In genomic region chr13:113768018-113768905, GRCh38 we compare ENCODE assay signal across 16 cellular contexts. TPM values are rescaled to one million over a fixed set of nuclear protein-coding genes. Genes with fewer than 3 reads are reported as not detected.
DNase-seq lines count a peak whose midpoint lies in the region; ATAC-seq and TF ChIP-seq lines count a peak whose summit lies in the region.
"Had no signal": no experiment of that assay in that cellular context is flagged by ENCODE, and none has a peak within 500 bp of the region (broad histone marks: within the 10 kb centered on the region; RNA-seq: fewer than 3 reads in every experiment).

No MANE protein-coding gene starts in this region.

- peak overlapping the region; percentile 0 for H3K9ac ChIP-seq in neuronal stem cell (ENCODE audit: low read depth, low read length, poor library complexity)
- H3K9ac ChIP-seq: GM23248 had no signal

- peak; percentile 50 for DNase-seq in activated effector memory CD4-positive, alpha-beta T cell treated with anti-CD3 and anti-CD28 coated beads, Interleukin-2, amount 50 U/mL, for 16 hours
- no peak for DNase-seq in activated effector memory CD4-positive, alpha-beta T cell treated with Interleukin-2 at 50 U/mL for 16 hours
- DNase-seq in WTC11 (ENCODE audit: low spot score): no peak
- DNase-seq in neuronal stem cell (ENCODE audit: low spot score): no peak
- DNase-seq in spleen: peak; percentile 48
- DNase-seq in coronary artery (ENCODE audit: low spot score): no peak
- no peak for DNase-seq in CD4-positive, alpha-beta T cell
- DNase-seq in GM19240 (ENCODE audit: insufficient read length, low spot score): no peak
- DNase-seq: 8988T; AML-193; C1 segment of cervical spinal cord; CD4-positive, alpha-beta memory T cell; DMS79; GM23248 had no signal

- peaks cover 2% of the 10 kb centered on the region for H3K79me1 ChIP-seq in neuronal stem cell (ENCODE audit: low read depth, low read length)

- 0 out of 2 replicates have a peak overlapping the region, but pooled peaks have one; percentile 36 for H3K27ac Mint-ChIP-seq in WTC11
- H3K27ac Mint-ChIP-seq in CD4-positive, alpha-beta T cell: no peak overlapping the region
- H3K27ac Mint-ChIP-seq: CD4-positive, alpha-beta memory T cell had no signal

- no peak overlapping the region for H3K4me3 ChIP-seq in neuronal stem cell (ENCODE audit: low read length in 2 of 2)
- no peak overlapping the region for H3K4me3 ChIP-seq in spleen
- H3K4me3 ChIP-seq in coronary artery: no peak overlapping the region
- H3K4me3 ChIP-seq: GM12878, GM23248 had no signal

- no peaks in the 10 kb centered on the region for H3K27me3 Mint-ChIP-seq in WTC11 (ENCODE audit: low read depth)
- H3K27me3 Mint-ChIP-seq in CD4-positive, alpha-beta T cell: peaks cover 24% of the 10 kb centered on the region

- no peak overlapping the region for H3K4me2 ChIP-seq in neuronal stem cell (ENCODE audit: insufficient read depth, low read length, poor library complexity, severe bottlenecking)

- no peak overlapping the region for H4K91ac ChIP-seq in neuronal stem cell (ENCODE audit: low read depth, low read length, poor library complexity)

- H3K4me3 Mint-ChIP-seq in WTC11: no peak overlapping the region
- H3K4me3 Mint-ChIP-seq in CD4-positive, alpha-beta T cell: no peak overlapping the region
- H3K4me3 Mint-ChIP-seq: CD4-positive, alpha-beta memory T cell had no signal

- H3K27me3 ChIP-seq in neuronal stem cell (ENCODE audit: control insufficient read depth in 3 of 3, insufficient read depth in 3 of 3, low read depth in 1 of 3, low read length in 3 of 3) (peaks cover 0 to 13% (median 0%) of the 10 kb centered on the region in 3 experiments), spleen (replicated peaks in 1 of 7) (peaks cover 0 to 20% (median 0%) of the 10 kb centered on the region in 7 donors)
- no peaks in the 10 kb centered on the region for H3K27me3 ChIP-seq in CD4-positive, alpha-beta T cell (ENCODE audit: control insufficient read depth, insufficient read depth, low read length)

- no peak overlapping the region for H2BK120ac ChIP-seq in neuronal stem cell (ENCODE audit: low read depth, low read length)

- no peak overlapping the region for H2BK5ac ChIP-seq in neuronal stem cell (ENCODE audit: low read length)

- no peak overlapping the region for H3K27ac ChIP-seq in neuronal stem cell (replicated peaks; ENCODE audit: low read length)
- no peak overlapping the region for H3K27ac ChIP-seq in spleen
- H3K27ac ChIP-seq in coronary artery: no peak overlapping the region
- H3K27ac ChIP-seq in CD4-positive, alpha-beta T cell (ENCODE audit: low read depth, low read length): no peak overlapping the region
- H3K27ac ChIP-seq: GM23248 had no signal

- no peak overlapping the region for H4K8ac ChIP-seq in neuronal stem cell (ENCODE audit: low read depth, low read length)

- H2AK5ac ChIP-seq in neuronal stem cell (ENCODE audit: low read depth, low read length): no peak overlapping the region

- no peak overlapping the region for H2BK12ac ChIP-seq in neuronal stem cell (ENCODE audit: low read length)

- TF ChIP-seq POLR2A in spleen (IDR thresholded peaks at IDR 0.05): no peak

- no CpG with 5 or more reads among the region's 28 CpGs for WGBS in neuronal stem cell (ENCODE audit: extremely low coverage in 2 of 2, insufficient read length in 2 of 2, insufficient replicate concordance in 1 of 2), 2 donors
- 91 to 94% (median 93%) methylated on average over 20 to 28 of the region's 28 CpGs for WGBS in spleen, 5 donors

- POLR2A ChIA-PET in WTC11 (lab: Charles Lee): no interaction called here
- POLR2A ChIA-PET in CD4-positive, alpha-beta T cell (lab: Charles Lee): no interaction called here

- TF ChIP-seq CTCF in WTC11 (IDR thresholded peaks at IDR 0.05) (no peak), spleen (IDR thresholded peaks at IDR 0.05 in 8 of 11, conservative IDR thresholded peaks at IDR 0.05 in 3 of 11) (no peak), coronary artery (IDR thresholded peaks at IDR 0.05) (no peak)
- no peak for TF ChIP-seq CTCF in CD4-positive, alpha-beta T cell (IDR thresholded peaks at IDR 0.05)

- H3K18ac ChIP-seq in neuronal stem cell (ENCODE audit: low read length): peak overlapping the region; percentile 40

- H2AFZ ChIP-seq in neuronal stem cell (ENCODE audit: low read length): no peak overlapping the region
- H2AFZ ChIP-seq: GM23248 had no signal

- H3K4me1 Mint-ChIP-seq in WTC11: peaks cover 15% of the 10 kb centered on the region
- H3K4me1 Mint-ChIP-seq in CD4-positive, alpha-beta T cell (ENCODE audit: low read depth): no peaks in the 10 kb centered on the region

- H3K4me1 ChIP-seq in neuronal stem cell (ENCODE audit: control insufficient read depth in 2 of 2, insufficient read depth in 1 of 2, low read depth in 1 of 2, low read length in 2 of 2): no peaks in the 10 kb centered on the region
- H3K4me1 ChIP-seq in spleen: peaks cover 0 to 3% (median 0%) of the 10 kb centered on the region in 6 donors

- H3K14ac ChIP-seq in neuronal stem cell (ENCODE audit: low read length): no peak overlapping the region

- CTCF ChIA-PET in WTC11 (lab: Charles Lee): no interaction called here
- CTCF ChIA-PET in CD4-positive, alpha-beta T cell (lab: Charles Lee): no interaction called here

- no peak overlapping the region for H2BK15ac ChIP-seq in neuronal stem cell (ENCODE audit: low read length)

- no peaks in the 10 kb centered on the region for H3K36me3 ChIP-seq in neuronal stem cell (replicated peaks in 1 of 2; ENCODE audit: control insufficient read depth in 2 of 2, insufficient read depth in 2 of 2, low read length in 2 of 2)
- peaks cover 0 to 26% (median 0%) of the 10 kb centered on the region in 6 donors for H3K36me3 ChIP-seq in spleen

- intact Hi-C loops in spleen (cut with DNase I; ENCODE audit: low total_unique reads): no loop called here
- intact Hi-C loops in CD4-positive, alpha-beta T cell (cut with DNase I, micrococcal nuclease): no loop called here

- no peak for ATAC-seq in WTC11
- no peak for ATAC-seq in CD4-positive, alpha-beta T cell (ENCODE audit: poor library complexity)
- ATAC-seq: GM12878 had no signal

- H3K9me3 Mint-ChIP-seq in WTC11: peaks cover 10% of the 10 kb centered on the region
- peaks cover 2% of the 10 kb centered on the region for H3K9me3 Mint-ChIP-seq in CD4-positive, alpha-beta T cell

- H3K23ac ChIP-seq in neuronal stem cell (ENCODE audit: low read depth, low read length, poor library complexity): peak overlapping the region; percentile 77

- H3K9me3 ChIP-seq in neuronal stem cell (replicated peaks in 1 of 2; ENCODE audit: control insufficient read depth in 2 of 2, insufficient read depth in 1 of 2, low read depth in 1 of 2, low read length in 2 of 2): peaks cover 0 to 4% of the 10 kb centered on the region in 2 donors
- H3K9me3 ChIP-seq in spleen: peaks cover 0 to 10% (median 0%) of the 10 kb centered on the region in 8 donors
- H3K9me3 ChIP-seq in CD4-positive, alpha-beta T cell (ENCODE audit: control insufficient read depth, low read length): no peaks in the 10 kb centered on the region

- H3K36me3 Mint-ChIP-seq in WTC11: no peaks in the 10 kb centered on the region; the same call in 1 of the 2 replicates
- no peaks in the 10 kb centered on the region for H3K36me3 Mint-ChIP-seq in CD4-positive, alpha-beta T cell (ENCODE audit: low read depth)

- H3K4ac ChIP-seq in neuronal stem cell (ENCODE audit: low read length): peak overlapping the region; percentile 24

TF ChIP-seq in WTC11, 78 proteins besides CTCF, POLR2A, EP300 and RAD21:
- TF ChIP-seq ZNF671 (CRISPR knock-in tag; IDR thresholded peaks at IDR 0.05) (no peak), ATF1 (CRISPR knock-in tag; IDR thresholded peaks at IDR 0.05) (no peak), ZNF532 (CRISPR knock-in tag; IDR thresholded peaks at IDR 0.05; ENCODE audit: borderline replicate concordance) (no peak), ATF3 (CRISPR knock-in tag; conservative IDR thresholded peaks at IDR 0.05) (no peak), NR3C1 (CRISPR knock-in tag; conservative IDR thresholded peaks at IDR 0.05; ENCODE audit: low read depth) (no peak)

RNA-seq across cellular contexts. Expression of gene TMEM255B, which starts 9.2 kb away (rescaled TPM):
- total RNA-seq in WTC11 (2021): 4.7 to 5.9 TPM (median 4.8 TPM) in 3 replicates
- 2.5 TPM for polyA plus RNA-seq in neuronal stem cell (2013, experiment 1 of 2)
- 2.2 TPM for polyA plus RNA-seq in neuronal stem cell (2013, experiment 2 of 2)
- total RNA-seq in spleen: 10 to 100 TPM in 6 of 7 donors, 1 to 10 TPM in 1; 5.7 to 26.9 (median 22.2) TPM
- polyA plus RNA-seq in spleen: 10 to 100 TPM in 2 of 3 donors, 1 to 10 TPM in 1; 6.0 to 13.0 (median 10.3) TPM
- 1 to 10 TPM; 1.0 to 1.2 TPM for total RNA-seq in CD4-positive, alpha-beta T cell
- total RNA-seq: G401, GM23248 had no signal

Comparison
In these comparisons a context has a peak if more than half of its experiments do, and no peak if none do; other contexts are left out.
1. DNase-seq: peak in activated effector memory CD4-positive, alpha-beta T cell treated with anti-CD3 and anti-CD28 coated beads, Interleukin-2, amount 50 U/mL, for 16 hours (single experiment) and spleen (single experiment); none in activated effector memory CD4-positive, alpha-beta T cell treated with Interleukin-2 at 50 U/mL for 16 hours (single experiment), WTC11 (single experiment), neuronal stem cell (single experiment), coronary artery (single experiment), CD4-positive, alpha-beta T cell (0 of 10) and GM19240 (single experiment).